ENCODE assay signal across 19 cellular contexts in the genomic region with DNA sequence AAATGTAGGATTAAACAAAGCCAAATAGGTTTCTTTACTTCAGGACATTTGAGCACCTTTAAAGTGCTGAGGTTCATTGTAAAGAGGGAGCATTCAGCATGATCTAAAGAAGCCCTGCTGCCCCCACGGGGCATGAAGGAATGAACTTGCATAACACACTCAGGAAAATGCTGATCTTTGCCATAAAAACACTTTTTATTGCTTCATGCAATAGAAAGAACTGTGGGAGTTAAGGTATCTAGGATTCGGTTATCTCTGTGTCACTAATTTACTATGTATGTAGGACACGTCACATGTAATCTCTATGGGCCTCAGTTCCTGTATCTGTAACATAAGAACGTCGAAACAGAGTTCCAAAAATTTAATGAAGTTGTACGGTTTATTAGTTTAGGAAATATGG. TPM values are rescaled to one million over a fixed set of nuclear protein-coding genes. Genes with fewer than 3 reads are reported as not detected.
DNase-seq lines count a peak whose midpoint lies in the region; ATAC-seq and TF ChIP-seq lines count a peak whose summit lies in the region.
"Had no signal": no experiment of that assay in that cellular context is flagged by ENCODE, and none has a peak within 500 bp of the region (broad histone marks: within the 10 kb centered on the region; RNA-seq: fewer than 3 reads in every experiment).

No MANE protein-coding gene starts in this region.

- H3K4me1 Mint-ChIP-seq in dendritic cell treated with granulocyte-macrophage colony-stimulating factor and Interleukin-4, amounts not matched to agents 40 ng/mL and 50 ng/mL, for 4 days (ENCODE audit: low read depth), result peaks cover 49% of the 10 kb centered on the region
- peaks cover 30% of the 10 kb centered on the region for H3K4me1 Mint-ChIP-seq in nephron

- TF ChIP-seq POLR2A in NB4 (IDR thresholded peaks at IDR 0.05; ENCODE audit: extremely low read depth, insufficient read length), result no peak

- peak overlapping the region; percentile 57 for H3K27ac Mint-ChIP-seq in dendritic cell treated with granulocyte-macrophage colony-stimulating factor and Interleukin-4, amounts not matched to agents 40 ng/mL and 50 ng/mL, for 4 days
- peak overlapping the region; percentile 79 to 89 (median 87) for H3K27ac Mint-ChIP-seq in nephron

- no peak overlapping the region for H3K4me3 Mint-ChIP-seq in dendritic cell treated with granulocyte-macrophage colony-stimulating factor and Interleukin-4, amounts not matched to agents 40 ng/mL and 50 ng/mL, for 4 days
- no peak overlapping the region for H3K4me3 Mint-ChIP-seq in nephron

- no peaks in the 10 kb centered on the region for H3K9me3 Mint-ChIP-seq in dendritic cell treated with granulocyte-macrophage colony-stimulating factor and Interleukin-4, amounts not matched to agents 40 ng/mL and 50 ng/mL, for 4 days
- no peaks in the 10 kb centered on the region for H3K9me3 Mint-ChIP-seq in nephron
- H3K9me3 Mint-ChIP-seq: CD14-positive monocyte had no signal

- peaks cover under 1% of the 10 kb centered on the region for H3K36me3 Mint-ChIP-seq in dendritic cell treated with granulocyte-macrophage colony-stimulating factor and Interleukin-4, amounts not matched to agents 40 ng/mL and 50 ng/mL, for 4 days (ENCODE audit: low read depth)
- no peaks in the 10 kb centered on the region for H3K36me3 Mint-ChIP-seq in nephron (ENCODE audit: low read depth)

- H3K27me3 Mint-ChIP-seq in dendritic cell treated with granulocyte-macrophage colony-stimulating factor and Interleukin-4, amounts not matched to agents 40 ng/mL and 50 ng/mL, for 4 days, result no peaks in the 10 kb centered on the region
- H3K27me3 Mint-ChIP-seq in nephron (ENCODE audit: low read depth), result no peaks in the 10 kb centered on the region

- TF ChIP-seq CTCF in AG10803 (conservative IDR thresholded peaks at IDR 0.05; ENCODE audit: low read length) (no peak), NB4 (IDR thresholded peaks at IDR 0.05; ENCODE audit: low read depth, low read length) (no peak), nephron (IDR thresholded peaks at IDR 0.05; ENCODE audit: unreplicated experiment in 3 of 3) (no peak)

- DNase-seq in AG10803 (ENCODE audit: low read depth), result peak; percentile 7
- peak; percentile 59 for DNase-seq in NB4 (ENCODE audit: low read depth)
- DNase-seq in DMS 273 treated with DMSO at 0.1 percent for 48 hours (lab: John Stamatoyannopoulos, UW), result no peak
- no peak for DNase-seq in sciatic nerve (ENCODE audit: low spot score)
- DNase-seq: DMS79 treated with DMSO at 0.1 percent for 48 hours, IMR-90, NCI-H1048, NCI-H1694, NCI-H446, Right ventricle myocardium superior had no signal

- no peak overlapping the region for H3K4me3 ChIP-seq in AG10803 (ENCODE audit: low read length)
- H3K4me3 ChIP-seq in NB4 (ENCODE audit: low read depth, low read length), result no peak overlapping the region

- intact Hi-C loops in dendritic cell treated with granulocyte-macrophage colony-stimulating factor and Interleukin-4, amounts not matched to agents 40 ng/mL and 50 ng/mL, for 4 days (cut with micrococcal nuclease), result no loop called here
- intact Hi-C loops in sciatic nerve (cut with DNase I), result no loop called here

- no peak for ATAC-seq in HG02678 (IDR thresholded peaks at IDR 0.05; ENCODE audit: unreplicated experiment)
- ATAC-seq in sciatic nerve, result no peak
- no peak for ATAC-seq in GM21717 (IDR thresholded peaks at IDR 0.05; ENCODE audit: unreplicated experiment)
- ATAC-seq: HCT116, Panc1, SK-N-SH treated with all-trans-retinoic acid at 6 μM for 48 hours had no signal

RNA-seq across cellular contexts. Expression of a gene that starts 33.0 kb away (rescaled TPM):
- total RNA-seq in sciatic nerve, result 40.7 TPM

RNA-seq across cellular contexts. Expression of a gene that starts 47.2 kb away (rescaled TPM):
- total RNA-seq in sciatic nerve, result not detected
- total RNA-seq: HT-29, IMR-90 had no signal

Comparison
In these comparisons a context has a peak if more than half of its experiments do, and no peak if none do; other contexts are left out.
1. DNase-seq: peak in AG10803 (single experiment) and NB4 (single experiment); none in DMS 273 treated with DMSO at 0.1 percent for 48 hours (single experiment) and sciatic nerve (single experiment).